ENCODE assay signal across 22 cellular contexts in genomic region chr18:44961288-44961687, GRCh38.
"Had no signal": no experiment of that assay in that cellular context is flagged by ENCODE, and none has a peak within 500 bp of the region (broad histone marks: within the 10 kb centered on the region; RNA-seq: fewer than 3 reads in every experiment).

No MANE protein-coding gene starts in this region.

- H3K27me3 ChIP-seq: cardiac muscle cell, neutrophil, pancreas, upper lobe of left lung had no signal

- H3K4me3 ChIP-seq: cardiac muscle cell, pancreas, smooth muscle cell, thoracic aorta, upper lobe of left lung had no signal

- ATAC-seq: activated CD8-positive, alpha-beta T cell treated with anti-CD3 and anti-CD28 coated beads, Interleukin-2, amount 10 ng/mL, durations not matched to agents 7 days and 5 days; left cardiac atrium; naive thymus-derived CD4-positive, alpha-beta T cell; pancreas; sciatic nerve had no signal

- DNase-seq: activated CD4-positive, alpha-beta T cell treated with anti-CD3 and anti-CD28 coated beads, Interleukin-2, amount 10 ng/mL, durations not matched to agents 7 days and 5 days; activated CD4-positive, CD25-positive, alpha-beta regulatory T cell; activated CD8-positive, alpha-beta T cell treated with anti-CD3 and anti-CD28 coated beads, Interleukin-2, amount 10 ng/mL, durations not matched to agents 7 days and 5 days; activated naive CD4-positive, alpha-beta T cell treated with Interleukin-2 at 50 U/mL for 16 hours; activated naive CD8-positive, alpha-beta T cell treated with anti-CD3 and anti-CD28 coated beads, Interleukin-2, amount 10 ng/mL, durations not matched to agents 7 days and 5 days; activated T-cell treated with anti-CD3 and anti-CD28 coated beads, Interleukin-2, amount 50 U/mL, for 24 hours; amygdala; dermis blood vessel endothelial cell; effector memory CD4-positive, alpha-beta T cell; left cardiac atrium; mesendoderm; naive thymus-derived CD4-positive, alpha-beta T cell; pancreas; stimulated activated CD4-positive, alpha-beta T cell treated with anti-CD3 and anti-CD28 coated beads, Interleukin-4, amount 100 ng/mL, for 1 hour; upper lobe of left lung had no signal

- FAIRE-seq: islet of Langerhans, pancreas had no signal

- H3K9me3 ChIP-seq: neutrophil, pancreas, thoracic aorta, upper lobe of left lung had no signal

- H3K4me3 Mint-ChIP-seq: activated CD4-positive, alpha-beta T cell treated with anti-CD3 and anti-CD28 coated beads, Interleukin-2, amount 10 ng/mL, durations not matched to agents 7 days and 5 days; activated CD8-positive, alpha-beta T cell treated with anti-CD3 and anti-CD28 coated beads, Interleukin-2, amount 10 ng/mL, durations not matched to agents 7 days and 5 days; activated naive CD8-positive, alpha-beta T cell treated with anti-CD3 and anti-CD28 coated beads, Interleukin-2, amount 10 ng/mL, durations not matched to agents 7 days and 5 days; activated T-cell treated with anti-CD3 and anti-CD28 coated beads, Interleukin-2, amount 50 U/mL, for 24 hours; naive thymus-derived CD4-positive, alpha-beta T cell had no signal

- H3K36me3 ChIP-seq: cardiac muscle cell, neutrophil, pancreas, upper lobe of left lung had no signal

- H3K27ac Mint-ChIP-seq: activated CD4-positive, alpha-beta T cell treated with anti-CD3 and anti-CD28 coated beads, Interleukin-2, amount 10 ng/mL, durations not matched to agents 7 days and 5 days; activated CD8-positive, alpha-beta T cell treated with anti-CD3 and anti-CD28 coated beads, Interleukin-2, amount 10 ng/mL, durations not matched to agents 7 days and 5 days; activated naive CD8-positive, alpha-beta T cell treated with anti-CD3 and anti-CD28 coated beads, Interleukin-2, amount 10 ng/mL, durations not matched to agents 7 days and 5 days; activated T-cell treated with anti-CD3 and anti-CD28 coated beads, Interleukin-2, amount 50 U/mL, for 24 hours; activated T-helper 2 cell treated with anti-CD3 and anti-CD28 coated beads, Interferon-gamma antibody, Interleukin-2, Interleukin-4, amounts not matched to agents 10 μg/mL and 5 μg/mL and 100 μg/mL, durations not matched to agents 14 hours and 24 hours and 36 hours; naive thymus-derived CD4-positive, alpha-beta T cell had no signal

- H3K9me3 Mint-ChIP-seq: activated CD4-positive, alpha-beta T cell treated with anti-CD3 and anti-CD28 coated beads, Interleukin-2, amount 10 ng/mL, durations not matched to agents 7 days and 5 days; activated T-cell treated with anti-CD3 and anti-CD28 coated beads, Interleukin-2, amount 50 U/mL, for 24 hours; activated T-helper 2 cell treated with anti-CD3 and anti-CD28 coated beads, Interferon-gamma antibody, Interleukin-2, Interleukin-4, amounts not matched to agents 10 μg/mL and 5 μg/mL and 100 μg/mL, durations not matched to agents 14 hours and 24 hours and 36 hours had no signal

- H3K4me2 ChIP-seq: smooth muscle cell had no signal

- H3K4me1 Mint-ChIP-seq: activated CD4-positive, alpha-beta T cell treated with anti-CD3 and anti-CD28 coated beads, Interleukin-2, amount 10 ng/mL, durations not matched to agents 7 days and 5 days; activated naive CD8-positive, alpha-beta T cell treated with anti-CD3 and anti-CD28 coated beads, Interleukin-2, amount 10 ng/mL, durations not matched to agents 7 days and 5 days had no signal

- H3K27ac ChIP-seq: cardiac muscle cell, neutrophil, pancreas, thoracic aorta, upper lobe of left lung had no signal

- H3K4me1 ChIP-seq: upper lobe of left lung had no signal

- H3K36me3 Mint-ChIP-seq: activated naive CD8-positive, alpha-beta T cell treated with anti-CD3 and anti-CD28 coated beads, Interleukin-2, amount 10 ng/mL, durations not matched to agents 7 days and 5 days; naive thymus-derived CD4-positive, alpha-beta T cell had no signal
